ENCODE assay signal across 8 cellular contexts in the genomic region with DNA sequence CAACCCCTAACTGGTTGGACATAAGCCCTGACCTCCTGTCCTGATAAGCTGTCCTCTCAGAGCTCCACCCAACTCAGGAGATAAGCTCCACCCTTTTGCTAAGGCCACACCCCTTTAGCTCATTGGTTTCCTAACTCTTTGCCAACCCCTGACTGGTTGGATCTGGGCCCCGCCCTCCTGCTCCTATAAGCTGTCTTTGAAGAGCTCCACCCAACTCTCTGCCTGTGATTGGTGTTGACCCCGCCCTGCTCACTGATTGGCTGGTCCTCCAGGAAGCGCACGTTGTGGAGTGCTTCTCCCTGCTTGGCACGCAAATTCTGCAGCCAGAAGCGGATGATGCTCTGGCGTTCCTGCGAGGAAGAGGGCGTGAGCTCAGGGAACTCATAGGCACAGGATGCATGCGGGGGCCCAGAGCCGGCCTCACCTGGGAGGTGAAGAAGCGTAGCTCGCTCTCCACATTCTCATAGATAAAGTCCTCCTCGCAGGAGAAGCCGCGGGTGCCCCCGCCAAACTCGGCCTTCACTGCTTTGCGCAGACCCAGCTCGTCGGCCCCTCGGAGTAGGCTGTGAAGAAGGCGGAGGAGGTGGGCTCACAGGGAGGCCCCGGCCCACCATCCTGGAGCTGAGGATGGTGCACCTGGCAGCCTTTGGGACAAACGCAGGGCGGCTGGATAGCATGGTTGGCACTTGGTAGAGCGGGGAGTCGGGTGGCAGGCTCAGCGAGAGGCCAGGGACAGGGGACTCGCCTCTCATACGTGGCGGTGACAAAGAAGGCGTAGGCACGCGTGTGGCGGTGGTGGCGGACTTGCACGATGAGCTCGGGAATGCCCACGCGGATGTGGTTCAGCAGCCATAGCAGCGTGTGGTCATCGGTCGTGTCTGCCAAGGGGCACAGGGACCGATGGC. TPM values are rescaled to one million over a fixed set of nuclear protein-coding genes. Genes with fewer than 3 reads are reported as not detected.
DNase-seq lines count a peak whose midpoint lies in the region; ATAC-seq lines count a peak whose summit lies in the region.

No MANE protein-coding gene starts in this region.

- peaks cover 21% of the 10 kb centered on the region for H3K4me1 Mint-ChIP-seq in activated T-helper 1 cell treated with anti-CD3 and anti-CD28 coated beads, Interleukin-12 subunit alpha, Interleukin-12 subunit beta, Interleukin-2, Interleukin-4 antibody, amounts not matched to agents 30 ng/mL and 10 ng/mL and 1 ng/mL, durations not matched to agents 14 hours and 24 hours and 36 hours (ENCODE audit: low read depth)

- H3K9me3 Mint-ChIP-seq in activated T-helper 1 cell treated with anti-CD3 and anti-CD28 coated beads, Interleukin-12 subunit alpha, Interleukin-12 subunit beta, Interleukin-2, Interleukin-4 antibody, amounts not matched to agents 30 ng/mL and 10 ng/mL and 1 ng/mL, durations not matched to agents 14 hours and 24 hours and 36 hours, result no peaks in the 10 kb centered on the region

- ATAC-seq in HG03520 (IDR thresholded peaks at IDR 0.05; ENCODE audit: unreplicated experiment) (no peak), HG03521 (IDR thresholded peaks at IDR 0.05; ENCODE audit: unreplicated experiment) (no peak)

- intact Hi-C loops in activated T-helper 1 cell treated with anti-CD3 and anti-CD28 coated beads, Interleukin-12 subunit alpha, Interleukin-12 subunit beta, Interleukin-2, Interleukin-4 antibody, amounts not matched to agents 30 ng/mL and 10 ng/mL and 1 ng/mL, durations not matched to agents 14 hours and 24 hours and 36 hours (cut with micrococcal nuclease), result no loop called here

- no peak overlapping the region for H3K4me3 Mint-ChIP-seq in activated T-helper 1 cell treated with anti-CD3 and anti-CD28 coated beads, Interleukin-12 subunit alpha, Interleukin-12 subunit beta, Interleukin-2, Interleukin-4 antibody, amounts not matched to agents 30 ng/mL and 10 ng/mL and 1 ng/mL, durations not matched to agents 14 hours and 24 hours and 36 hours

- H3K27me3 Mint-ChIP-seq in activated T-helper 1 cell treated with anti-CD3 and anti-CD28 coated beads, Interleukin-12 subunit alpha, Interleukin-12 subunit beta, Interleukin-2, Interleukin-4 antibody, amounts not matched to agents 30 ng/mL and 10 ng/mL and 1 ng/mL, durations not matched to agents 14 hours and 24 hours and 36 hours (ENCODE audit: insufficient read depth), result peaks cover 10% of the 10 kb centered on the region

- no peak overlapping the region for H3K27ac Mint-ChIP-seq in activated T-helper 1 cell treated with anti-CD3 and anti-CD28 coated beads, Interleukin-12 subunit alpha, Interleukin-12 subunit beta, Interleukin-2, Interleukin-4 antibody, amounts not matched to agents 30 ng/mL and 10 ng/mL and 1 ng/mL, durations not matched to agents 14 hours and 24 hours and 36 hours

- H3K36me3 Mint-ChIP-seq in activated T-helper 1 cell treated with anti-CD3 and anti-CD28 coated beads, Interleukin-12 subunit alpha, Interleukin-12 subunit beta, Interleukin-2, Interleukin-4 antibody, amounts not matched to agents 30 ng/mL and 10 ng/mL and 1 ng/mL, durations not matched to agents 14 hours and 24 hours and 36 hours (ENCODE audit: low read depth), result peaks cover 7% of the 10 kb centered on the region

- DNase-seq in activated T-cell treated with anti-CD3 and anti-CD28 coated beads for 48 hours (ENCODE audit: low read depth) (peak; percentile 53), activated T-cell treated with anti-CD3 and anti-CD28 coated beads for 4 hours (no peak), NCI-H146 (lab: John Stamatoyannopoulos, UW) (peak; percentile 72), left kidney (ENCODE audit: low read depth, low spot score) (peak; percentile 72), HK-2 (ENCODE audit: unreplicated experiment) (no peak)
- DNase-seq in activated T-helper 1 cell treated with anti-CD3 and anti-CD28 coated beads, Interleukin-12 subunit alpha, Interleukin-12 subunit beta, Interleukin-2, Interleukin-4 antibody, amounts not matched to agents 30 ng/mL and 10 ng/mL and 1 ng/mL, durations not matched to agents 14 hours and 24 hours and 36 hours (ENCODE audit: low spot score), result peak; percentile 30

RNA-seq across cellular contexts. Expression of a gene that starts 1.7 kb away (rescaled TPM):
- 6.6 and 7.4 TPM in 2 replicates for total RNA-seq in activated T-helper 1 cell treated with anti-CD3 and anti-CD28 coated beads, Interleukin-12 subunit alpha, Interleukin-12 subunit beta, Interleukin-2, Interleukin-4 antibody, amounts not matched to agents 30 ng/mL and 10 ng/mL and 1 ng/mL, durations not matched to agents 14 hours and 24 hours and 36 hours

RNA-seq across cellular contexts. Expression of a gene that starts 4.4 kb away (rescaled TPM):
- 64.2 and 72.0 TPM in 2 replicates for total RNA-seq in activated T-helper 1 cell treated with anti-CD3 and anti-CD28 coated beads, Interleukin-12 subunit alpha, Interleukin-12 subunit beta, Interleukin-2, Interleukin-4 antibody, amounts not matched to agents 30 ng/mL and 10 ng/mL and 1 ng/mL, durations not matched to agents 14 hours and 24 hours and 36 hours

RNA-seq across cellular contexts. Expression of a gene that starts 23.6 kb away (rescaled TPM):
- total RNA-seq in activated T-helper 1 cell treated with anti-CD3 and anti-CD28 coated beads, Interleukin-12 subunit alpha, Interleukin-12 subunit beta, Interleukin-2, Interleukin-4 antibody, amounts not matched to agents 30 ng/mL and 10 ng/mL and 1 ng/mL, durations not matched to agents 14 hours and 24 hours and 36 hours, result 45.3 and 50.2 TPM in 2 replicates

RNA-seq across cellular contexts. Expression of a gene that starts 27.3 kb away (rescaled TPM):
- total RNA-seq in activated T-helper 1 cell treated with anti-CD3 and anti-CD28 coated beads, Interleukin-12 subunit alpha, Interleukin-12 subunit beta, Interleukin-2, Interleukin-4 antibody, amounts not matched to agents 30 ng/mL and 10 ng/mL and 1 ng/mL, durations not matched to agents 14 hours and 24 hours and 36 hours, result 108 and 118 TPM in 2 replicates

RNA-seq across cellular contexts. Expression of a gene that starts 29.7 kb away (rescaled TPM):
- 8.8 and 9.0 TPM in 2 replicates for total RNA-seq in activated T-helper 1 cell treated with anti-CD3 and anti-CD28 coated beads, Interleukin-12 subunit alpha, Interleukin-12 subunit beta, Interleukin-2, Interleukin-4 antibody, amounts not matched to agents 30 ng/mL and 10 ng/mL and 1 ng/mL, durations not matched to agents 14 hours and 24 hours and 36 hours

Comparison
In these comparisons a context has a peak if more than half of its experiments do, and no peak if none do; other contexts are left out.
1. DNase-seq: peak in activated T-cell treated with anti-CD3 and anti-CD28 coated beads for 48 hours (single experiment), NCI-H146 (single experiment), activated T-helper 1 cell treated with anti-CD3 and anti-CD28 coated beads, Interleukin-12 subunit alpha, Interleukin-12 subunit beta, Interleukin-2, Interleukin-4 antibody, amounts not matched to agents 30 ng/mL and 10 ng/mL and 1 ng/mL, durations not matched to agents 14 hours and 24 hours and 36 hours (single experiment) and left kidney (single experiment); none in activated T-cell treated with anti-CD3 and anti-CD28 coated beads for 4 hours (single experiment) and HK-2 (single experiment).